In the genomic region with DNA sequence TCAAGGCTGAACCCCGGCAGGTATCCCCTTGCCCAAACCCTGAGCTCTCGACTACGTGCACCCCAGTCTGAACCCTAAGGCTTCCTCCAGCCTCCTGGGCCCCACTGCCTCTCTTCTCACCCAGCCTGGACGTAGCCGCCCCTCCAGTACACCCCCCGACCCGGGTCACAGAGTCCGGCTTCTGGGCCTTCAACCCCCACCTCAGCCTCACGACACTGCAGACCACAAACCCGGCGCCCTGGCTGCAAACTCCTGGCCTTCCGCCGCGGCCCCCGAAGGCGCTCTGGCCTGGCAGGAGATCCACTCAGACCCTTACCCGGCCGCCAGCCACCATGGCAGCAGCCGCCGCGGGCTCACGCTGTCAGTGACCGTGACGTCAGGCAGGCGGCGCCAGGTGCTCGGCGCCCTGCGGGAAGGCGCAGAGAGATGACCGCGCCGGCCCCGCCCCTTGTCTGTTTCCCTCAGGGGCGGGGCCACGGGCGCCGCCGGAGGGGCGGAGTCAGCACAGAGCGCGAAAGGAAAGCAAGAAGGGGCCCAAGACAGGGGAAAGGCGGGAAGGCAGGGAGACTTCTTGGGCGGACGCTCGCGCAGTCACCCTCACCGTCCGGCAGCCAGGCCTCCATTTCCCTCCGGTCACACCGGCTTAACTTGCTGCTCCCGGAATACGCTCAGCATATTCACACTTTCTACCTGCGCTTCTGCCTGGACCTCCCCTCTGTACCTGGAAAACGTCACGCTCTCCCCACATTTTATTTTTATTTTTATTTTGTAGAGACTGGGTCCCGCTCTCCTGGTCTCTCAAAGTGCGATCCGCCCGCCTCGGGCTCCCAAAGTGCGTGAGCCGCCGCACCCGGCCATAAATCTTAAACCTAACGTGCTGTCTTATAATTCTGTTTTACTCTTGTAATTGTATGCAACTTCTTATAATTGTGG, we compare ENCODE assay signal across 1 cellular context.
TF ChIP-seq lines count a peak whose summit lies in the region.

A gene with protein sequence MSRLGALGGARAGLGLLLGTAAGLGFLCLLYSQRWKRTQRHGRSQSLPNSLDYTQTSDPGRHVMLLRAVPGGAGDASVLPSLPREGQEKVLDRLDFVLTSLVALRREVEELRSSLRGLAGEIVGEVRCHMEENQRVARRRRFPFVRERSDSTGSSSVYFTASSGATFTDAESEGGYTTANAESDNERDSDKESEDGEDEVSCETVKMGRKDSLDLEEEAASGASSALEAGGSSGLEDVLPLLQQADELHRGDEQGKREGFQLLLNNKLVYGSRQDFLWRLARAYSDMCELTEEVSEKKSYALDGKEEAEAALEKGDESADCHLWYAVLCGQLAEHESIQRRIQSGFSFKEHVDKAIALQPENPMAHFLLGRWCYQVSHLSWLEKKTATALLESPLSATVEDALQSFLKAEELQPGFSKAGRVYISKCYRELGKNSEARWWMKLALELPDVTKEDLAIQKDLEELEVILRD (minus strand): TSS at position 372 of the 933 bp plus-strand sequence. CDS start 471 bp downstream, outside the sequence.

TF ChIP-seq in GM23338, 12 proteins besides CTCF, POLR2A, EP300 and RAD21:
- TF ChIP-seq, protein P1, sequence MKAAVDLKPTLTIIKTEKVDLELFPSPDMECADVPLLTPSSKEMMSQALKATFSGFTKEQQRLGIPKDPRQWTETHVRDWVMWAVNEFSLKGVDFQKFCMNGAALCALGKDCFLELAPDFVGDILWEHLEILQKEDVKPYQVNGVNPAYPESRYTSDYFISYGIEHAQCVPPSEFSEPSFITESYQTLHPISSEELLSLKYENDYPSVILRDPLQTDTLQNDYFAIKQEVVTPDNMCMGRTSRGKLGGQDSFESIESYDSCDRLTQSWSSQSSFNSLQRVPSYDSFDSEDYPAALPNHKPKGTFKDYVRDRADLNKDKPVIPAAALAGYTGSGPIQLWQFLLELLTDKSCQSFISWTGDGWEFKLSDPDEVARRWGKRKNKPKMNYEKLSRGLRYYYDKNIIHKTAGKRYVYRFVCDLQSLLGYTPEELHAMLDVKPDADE (IDR thresholded peaks at IDR 0.05) = peak; percentile 35; the same call in 1 of the 2 replicates
- no peak for TF ChIP-seq EZH2phosphoT487 (IDR thresholded peaks at IDR 0.05; ENCODE audit: unreplicated experiment)
- TF ChIP-seq STAT1 (IDR thresholded peaks at IDR 0.05; ENCODE audit: unreplicated experiment) = no peak
- TF ChIP-seq, protein P2, sequence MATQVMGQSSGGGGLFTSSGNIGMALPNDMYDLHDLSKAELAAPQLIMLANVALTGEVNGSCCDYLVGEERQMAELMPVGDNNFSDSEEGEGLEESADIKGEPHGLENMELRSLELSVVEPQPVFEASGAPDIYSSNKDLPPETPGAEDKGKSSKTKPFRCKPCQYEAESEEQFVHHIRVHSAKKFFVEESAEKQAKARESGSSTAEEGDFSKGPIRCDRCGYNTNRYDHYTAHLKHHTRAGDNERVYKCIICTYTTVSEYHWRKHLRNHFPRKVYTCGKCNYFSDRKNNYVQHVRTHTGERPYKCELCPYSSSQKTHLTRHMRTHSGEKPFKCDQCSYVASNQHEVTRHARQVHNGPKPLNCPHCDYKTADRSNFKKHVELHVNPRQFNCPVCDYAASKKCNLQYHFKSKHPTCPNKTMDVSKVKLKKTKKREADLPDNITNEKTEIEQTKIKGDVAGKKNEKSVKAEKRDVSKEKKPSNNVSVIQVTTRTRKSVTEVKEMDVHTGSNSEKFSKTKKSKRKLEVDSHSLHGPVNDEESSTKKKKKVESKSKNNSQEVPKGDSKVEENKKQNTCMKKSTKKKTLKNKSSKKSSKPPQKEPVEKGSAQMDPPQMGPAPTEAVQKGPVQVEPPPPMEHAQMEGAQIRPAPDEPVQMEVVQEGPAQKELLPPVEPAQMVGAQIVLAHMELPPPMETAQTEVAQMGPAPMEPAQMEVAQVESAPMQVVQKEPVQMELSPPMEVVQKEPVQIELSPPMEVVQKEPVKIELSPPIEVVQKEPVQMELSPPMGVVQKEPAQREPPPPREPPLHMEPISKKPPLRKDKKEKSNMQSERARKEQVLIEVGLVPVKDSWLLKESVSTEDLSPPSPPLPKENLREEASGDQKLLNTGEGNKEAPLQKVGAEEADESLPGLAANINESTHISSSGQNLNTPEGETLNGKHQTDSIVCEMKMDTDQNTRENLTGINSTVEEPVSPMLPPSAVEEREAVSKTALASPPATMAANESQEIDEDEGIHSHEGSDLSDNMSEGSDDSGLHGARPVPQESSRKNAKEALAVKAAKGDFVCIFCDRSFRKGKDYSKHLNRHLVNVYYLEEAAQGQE (IDR thresholded peaks at IDR 0.05; ENCODE audit: unreplicated experiment) = no peak
- TF ChIP-seq EZH2 (IDR thresholded peaks at IDR 0.05; ENCODE audit: low read depth, unreplicated experiment) = no peak
- peak; percentile 99 for TF ChIP-seq CREB1 (CRISPR knock-in tag; IDR thresholded peaks at IDR 0.05; ENCODE audit: low read depth)
- TF ChIP-seq POLR2AphosphoS5 (IDR thresholded peaks at IDR 0.05; ENCODE audit: low read depth) = peak; percentile 94
- TF ChIP-seq JUNB (IDR thresholded peaks at IDR 0.05; ENCODE audit: unreplicated experiment) = no peak
- TF ChIP-seq ZNF331 (CRISPR knock-in tag; IDR thresholded peaks at IDR 0.05; ENCODE audit: low read depth) = no peak
- TF ChIP-seq ZNF114 (CRISPR knock-in tag; IDR thresholded peaks at IDR 0.05) = no peak
- no peak for TF ChIP-seq NANOG (IDR thresholded peaks at IDR 0.05; ENCODE audit: borderline replicate concordance)
- TF ChIP-seq, protein P3, sequence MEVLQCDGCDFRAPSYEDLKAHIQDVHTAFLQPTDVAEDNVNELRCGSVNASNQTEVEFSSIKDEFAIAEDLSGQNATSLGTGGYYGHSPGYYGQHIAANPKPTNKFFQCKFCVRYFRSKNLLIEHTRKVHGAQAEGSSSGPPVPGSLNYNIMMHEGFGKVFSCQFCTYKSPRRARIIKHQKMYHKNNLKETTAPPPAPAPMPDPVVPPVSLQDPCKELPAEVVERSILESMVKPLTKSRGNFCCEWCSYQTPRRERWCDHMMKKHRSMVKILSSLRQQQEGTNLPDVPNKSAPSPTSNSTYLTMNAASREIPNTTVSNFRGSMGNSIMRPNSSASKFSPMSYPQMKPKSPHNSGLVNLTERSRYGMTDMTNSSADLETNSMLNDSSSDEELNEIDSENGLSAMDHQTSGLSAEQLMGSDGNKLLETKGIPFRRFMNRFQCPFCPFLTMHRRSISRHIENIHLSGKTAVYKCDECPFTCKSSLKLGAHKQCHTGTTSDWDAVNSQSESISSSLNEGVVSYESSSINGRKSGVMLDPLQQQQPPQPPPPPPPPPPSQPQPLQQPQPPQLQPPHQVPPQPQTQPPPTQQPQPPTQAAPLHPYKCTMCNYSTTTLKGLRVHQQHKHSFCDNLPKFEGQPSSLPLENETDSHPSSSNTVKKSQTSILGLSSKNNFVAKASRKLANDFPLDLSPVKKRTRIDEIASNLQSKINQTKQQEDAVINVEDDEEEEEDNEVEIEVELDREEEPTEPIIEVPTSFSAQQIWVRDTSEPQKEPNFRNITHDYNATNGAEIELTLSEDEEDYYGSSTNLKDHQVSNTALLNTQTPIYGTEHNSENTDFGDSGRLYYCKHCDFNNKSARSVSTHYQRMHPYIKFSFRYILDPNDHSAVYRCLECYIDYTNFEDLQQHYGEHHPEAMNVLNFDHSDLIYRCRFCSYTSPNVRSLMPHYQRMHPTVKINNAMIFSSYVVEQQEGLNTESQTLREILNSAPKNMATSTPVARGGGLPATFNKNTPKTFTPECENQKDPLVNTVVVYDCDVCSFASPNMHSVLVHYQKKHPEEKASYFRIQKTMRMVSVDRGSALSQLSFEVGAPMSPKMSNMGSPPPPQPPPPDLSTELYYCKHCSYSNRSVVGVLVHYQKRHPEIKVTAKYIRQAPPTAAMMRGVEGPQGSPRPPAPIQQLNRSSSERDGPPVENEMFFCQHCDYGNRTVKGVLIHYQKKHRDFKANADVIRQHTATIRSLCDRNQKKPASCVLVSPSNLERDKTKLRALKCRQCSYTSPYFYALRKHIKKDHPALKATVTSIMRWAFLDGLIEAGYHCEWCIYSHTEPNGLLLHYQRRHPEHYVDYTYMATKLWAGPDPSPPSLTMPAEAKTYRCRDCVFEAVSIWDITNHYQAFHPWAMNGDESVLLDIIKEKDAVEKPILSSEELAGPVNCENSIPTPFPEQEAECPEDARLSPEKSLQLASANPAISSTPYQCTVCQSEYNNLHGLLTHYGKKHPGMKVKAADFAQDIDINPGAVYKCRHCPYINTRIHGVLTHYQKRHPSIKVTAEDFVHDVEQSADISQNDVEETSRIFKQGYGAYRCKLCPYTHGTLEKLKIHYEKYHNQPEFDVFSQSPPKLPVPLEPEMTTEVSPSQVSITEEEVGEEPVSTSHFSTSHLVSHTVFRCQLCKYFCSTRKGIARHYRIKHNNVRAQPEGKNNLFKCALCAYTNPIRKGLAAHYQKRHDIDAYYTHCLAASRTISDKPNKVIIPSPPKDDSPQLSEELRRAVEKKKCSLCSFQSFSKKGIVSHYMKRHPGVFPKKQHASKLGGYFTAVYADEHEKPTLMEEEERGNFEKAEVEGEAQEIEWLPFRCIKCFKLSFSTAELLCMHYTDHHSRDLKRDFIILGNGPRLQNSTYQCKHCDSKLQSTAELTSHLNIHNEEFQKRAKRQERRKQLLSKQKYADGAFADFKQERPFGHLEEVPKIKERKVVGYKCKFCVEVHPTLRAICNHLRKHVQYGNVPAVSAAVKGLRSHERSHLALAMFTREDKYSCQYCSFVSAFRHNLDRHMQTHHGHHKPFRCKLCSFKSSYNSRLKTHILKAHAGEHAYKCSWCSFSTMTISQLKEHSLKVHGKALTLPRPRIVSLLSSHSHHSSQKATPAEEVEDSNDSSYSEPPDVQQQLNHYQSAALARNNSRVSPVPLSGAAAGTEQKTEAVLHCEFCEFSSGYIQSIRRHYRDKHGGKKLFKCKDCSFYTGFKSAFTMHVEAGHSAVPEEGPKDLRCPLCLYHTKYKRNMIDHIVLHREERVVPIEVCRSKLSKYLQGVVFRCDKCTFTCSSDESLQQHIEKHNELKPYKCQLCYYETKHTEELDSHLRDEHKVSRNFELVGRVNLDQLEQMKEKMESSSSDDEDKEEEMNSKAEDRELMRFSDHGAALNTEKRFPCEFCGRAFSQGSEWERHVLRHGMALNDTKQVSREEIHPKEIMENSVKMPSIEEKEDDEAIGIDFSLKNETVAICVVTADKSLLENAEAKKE (CRISPR knock-in tag; IDR thresholded peaks at IDR 0.05) = no peak
TF ChIP-seq in GM23338: peak in this region for 3.
